8 cellular contexts compared by ENCODE assay signal in genomic region chr4:73868206-73869129, GRCh38. TPM values are rescaled to one million over a fixed set of nuclear protein-coding genes. Genes with fewer than 3 reads are reported as not detected.
DNase-seq lines count a peak whose midpoint lies in the region; ATAC-seq and TF ChIP-seq lines count a peak whose summit lies in the region.

No MANE protein-coding gene starts in this region.

- H3K4me3 Mint-ChIP-seq in GM23338 (peak overlapping the region; percentile 76), brain (peak overlapping the region; percentile 54 to 87 (median 77))

- in situ Hi-C loops in gastrocnemius medialis (cut with MboI; ENCODE audit: low sequenced_read_pairs in 4 of 4), result no loop called here

- no peaks in the 10 kb centered on the region for H3K9me2 ChIP-seq in GM23338 (ENCODE audit: insufficient read depth)

- no peak overlapping the region for H3K27ac Mint-ChIP-seq in GM23338
- peak overlapping the region in 1 of 5 experiments; percentile 10 for H3K27ac Mint-ChIP-seq in brain

- H3K36me3 ChIP-seq in GM23338 (ENCODE audit: insufficient read depth) (no peaks in the 10 kb centered on the region), gastrocnemius medialis (no peaks in the 10 kb centered on the region)

- peak overlapping the region; percentile 89 for H3K4me2 ChIP-seq in GM23338

- H3K9me3 ChIP-seq in iPS-18c (ENCODE audit: control insufficient read depth, insufficient read depth, low read length) (no peaks in the 10 kb centered on the region), gastrocnemius medialis (no peaks in the 10 kb centered on the region)

- H3K27ac ChIP-seq in GM23338 (ENCODE audit: low read depth), result no peak overlapping the region
- H3K27ac ChIP-seq in gastrocnemius medialis, result peak overlapping the region in 2 of 4 donors; percentile 35 to 50

- H3K27me3 Mint-ChIP-seq in GM23338 (ENCODE audit: insufficient read depth, low read depth, poor library complexity) (peaks cover 12% of the 10 kb centered on the region), brain (peaks cover 66% of the 10 kb centered on the region)

- ATAC-seq in GM23338, result peak; percentile 70
- peak; percentile 34 to 41 for ATAC-seq in gastrocnemius medialis
- ATAC-seq in GM21528 (IDR thresholded peaks at IDR 0.05; ENCODE audit: low FRiP score, unreplicated experiment), result no peak

- H3K79me2 ChIP-seq in GM23338 (replicated peaks; ENCODE audit: insufficient read depth), result no peaks in the 10 kb centered on the region

- no peaks in the 10 kb centered on the region for H3K36me3 Mint-ChIP-seq in GM23338 (ENCODE audit: low read depth)
- H3K36me3 Mint-ChIP-seq in brain, result no peaks in the 10 kb centered on the region

- H3K27me3 ChIP-seq in GM23338 (ENCODE audit: insufficient read depth) (peaks cover 23% of the 10 kb centered on the region), gastrocnemius medialis (peaks cover 4 to 5% (median 4%) of the 10 kb centered on the region in 3 donors)

- peak; percentile 54 for DNase-seq in GM23338 (ENCODE audit: low spot score)
- DNase-seq in gastrocnemius medialis, result no peak
- DNase-seq in NCI-H146 (lab: John Stamatoyannopoulos, UW), result no peak
- no peak for DNase-seq in NCI-H2029 (lab: John Stamatoyannopoulos, UW)
- DNase-seq in NCI-H187 treated with DMSO at 0.1 percent for 48 hours (lab: John Stamatoyannopoulos, UW), result no peak

- H3K4me3 ChIP-seq in GM23338, result peak overlapping the region; percentile 80
- H3K4me3 ChIP-seq in iPS-18c (ENCODE audit: insufficient read depth, low read depth, low read length), result peak overlapping the region; percentile 69
- peak overlapping the region; percentile 44 to 59 (median 56) for H3K4me3 ChIP-seq in gastrocnemius medialis

- intact Hi-C loops in gastrocnemius medialis (cut with DNase I; ENCODE audit: low total_unique reads), result loop anchor here (10.0 kb wide), 1 partner anchor 204 kb away; no protein-coding TSS in a partner anchor

- TF ChIP-seq POLR2A in gastrocnemius medialis (IDR thresholded peaks at IDR 0.05), result no peak

- peaks cover 25% of the 10 kb centered on the region for H3K4me1 Mint-ChIP-seq in GM23338
- peaks cover 6% of the 10 kb centered on the region for H3K4me1 Mint-ChIP-seq in brain

- H2AFZ ChIP-seq in GM23338, result peak overlapping the region; percentile 87

- H3K4me1 ChIP-seq in GM23338 (ENCODE audit: insufficient read depth) (peaks cover 18% of the 10 kb centered on the region), gastrocnemius medialis (no peaks in the 10 kb centered on the region)

- no peaks in the 10 kb centered on the region for H4K20me1 ChIP-seq in GM23338 (replicated peaks; ENCODE audit: insufficient read depth)

- no peaks in the 10 kb centered on the region; the same call in 1 of the 2 replicates for H3F3A ChIP-seq in GM23338 (replicated peaks; ENCODE audit: low read depth)

- H3K9me3 Mint-ChIP-seq in GM23338 (no peaks in the 10 kb centered on the region), brain (no peaks in the 10 kb centered on the region)

- no peak for TF ChIP-seq CTCF in GM23338 (conservative IDR thresholded peaks at IDR 0.05; ENCODE audit: low read depth in 2 of 2)
- TF ChIP-seq CTCF in brain (conservative IDR thresholded peaks at IDR 0.05), result no peak
- TF ChIP-seq CTCF in gastrocnemius medialis (IDR thresholded peaks at IDR 0.05 in 4 of 5, conservative IDR thresholded peaks at IDR 0.05 in 1 of 5), result no peak

TF ChIP-seq in GM23338, 12 proteins besides CTCF, POLR2A, EP300 and RAD21:
- no peak for TF ChIP-seq EZH2 (IDR thresholded peaks at IDR 0.05; ENCODE audit: low read depth, unreplicated experiment)

RNA-seq across cellular contexts. Expression of gene CXCL1, which starts 0.7 kb away (rescaled TPM):
- 1.6 and 1.9 TPM in 2 replicates for total RNA-seq in GM23338 (2014; rRNA removed; shearing (Covaris generic))
- polyA plus RNA-seq in GM23338 (2016; fragmentation: Nextera tagmentation; extraction: Ambion mirVana) (2.1 and 2.5 TPM in 2 replicates), brain (ENCODE audit: insufficient read depth, low read depth, low replicate concordance) (1.4 TPM)
- total RNA-seq in gastrocnemius medialis, result 1 to 10 TPM in 2 of 4 donors, not detected in 2; 2.7 to 3.2 TPM

RNA-seq across cellular contexts. Expression of gene PF4V1, which starts 15.4 kb away (rescaled TPM):
- total RNA-seq in GM23338 (2014; rRNA removed; shearing (Covaris generic)), result 0.66 TPM in 1 of 2 replicates, not detected in the other
- polyA plus RNA-seq in GM23338 (2016; fragmentation: Nextera tagmentation; extraction: Ambion mirVana), result 1.7 TPM in 1 of 2 replicates, not detected in the other
- not detected for polyA plus RNA-seq in brain (ENCODE audit: insufficient read depth, low read depth, low replicate concordance)
- not detected for total RNA-seq in gastrocnemius medialis

RNA-seq across cellular contexts. Expression of gene CXCL6, which starts 32.0 kb away (rescaled TPM):
- 7.2 and 9.5 TPM in 2 replicates for total RNA-seq in GM23338 (2014; rRNA removed; shearing (Covaris generic))
- polyA plus RNA-seq in GM23338 (2016; fragmentation: Nextera tagmentation; extraction: Ambion mirVana), result 11.8 and 14.7 TPM in 2 replicates
- 0.81 TPM for polyA plus RNA-seq in brain (ENCODE audit: insufficient read depth, low read depth, low replicate concordance)
- 1 to 10 TPM in 1 of 4 donors, not detected in 3; 3.7 TPM for total RNA-seq in gastrocnemius medialis
